In the genomic region with DNA sequence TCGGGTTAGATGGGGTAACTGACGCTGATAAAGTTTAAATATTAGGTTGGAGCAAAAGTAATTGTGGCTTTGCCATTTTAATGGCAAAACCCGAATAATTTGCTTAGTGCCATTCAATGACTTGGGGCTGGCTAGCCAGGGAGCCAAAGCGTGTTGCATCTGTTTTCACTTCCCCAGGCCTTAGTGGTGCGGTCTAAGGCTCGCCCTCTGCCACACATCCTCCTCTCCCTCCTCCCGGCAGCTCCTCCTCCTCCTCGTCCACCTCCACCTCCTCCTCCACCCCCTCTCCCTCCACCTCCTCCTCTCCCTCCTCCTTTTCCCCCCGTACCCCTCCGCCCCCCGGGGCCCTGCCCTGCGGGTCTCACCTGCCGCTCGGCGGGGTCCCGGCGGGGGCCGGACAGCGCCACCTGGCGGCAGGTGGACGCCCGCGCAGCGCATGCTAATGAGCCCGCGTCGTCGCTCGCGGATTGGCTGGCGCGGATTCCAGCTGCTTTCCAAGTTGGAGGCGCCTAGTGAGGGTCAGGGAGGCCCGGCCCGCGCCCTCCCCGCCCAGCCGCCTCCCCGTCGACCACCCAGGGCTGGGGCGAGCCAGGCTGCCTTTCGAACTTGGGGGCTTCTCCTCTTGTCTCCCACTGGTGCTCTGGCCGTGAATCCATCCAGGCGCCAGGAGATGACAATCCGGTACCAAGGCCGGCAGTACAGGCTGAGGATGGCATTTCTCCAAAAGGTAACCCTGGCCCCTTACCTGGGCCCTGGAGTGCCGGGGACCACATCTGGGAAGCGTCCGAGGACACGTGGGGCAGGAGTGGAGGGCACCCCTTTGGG, we compare ENCODE assay signal across 8 cellular contexts. TPM values are rescaled to one million over a fixed set of nuclear protein-coding genes. Genes with fewer than 3 reads are reported as not detected.
DNase-seq lines count a peak whose midpoint lies in the region; ATAC-seq and TF ChIP-seq lines count a peak whose summit lies in the region.

No MANE protein-coding gene starts in this region.

- peaks cover 13% of the 10 kb centered on the region for H3K27me3 Mint-ChIP-seq in neural progenitor cell (ENCODE audit: insufficient read depth, low read depth)

- DNase-seq in Daoy (ENCODE audit: low read depth) = peak; percentile 88
- DNase-seq in Kasumi-1 (lab: John Stamatoyannopoulos, UW) = peak; percentile 89 to 90
- peak; percentile 76 for DNase-seq in RWPE2 (ENCODE audit: low spot score)
- DNase-seq in activated T-helper 9 cell treated with anti-CD3 and anti-CD28 coated beads, Interleukin-2, amount 50 U/mL, for 16 hours (ENCODE audit: low read depth) = peak; percentile 76
- peak in 1 of 2 donors; percentile 85 for DNase-seq in foreskin fibroblast
- peak; percentile 92 for DNase-seq in neural progenitor cell (ENCODE audit: low spot score)
- peak; percentile 49 for DNase-seq in stromal cell of bone marrow (ENCODE audit: low read depth)

- no peaks in the 10 kb centered on the region for H3K9me3 Mint-ChIP-seq in neural progenitor cell

- peak overlapping the region; percentile 77 for H3K4me3 Mint-ChIP-seq in neural progenitor cell

- peak overlapping the region; percentile 30 for H3K27ac ChIP-seq in RWPE2 (ENCODE audit: poor library complexity, severe bottlenecking)
- H3K27ac ChIP-seq in neural progenitor cell = no peak overlapping the region

- H3K4me3 ChIP-seq in RWPE2 (ENCODE audit: severe bottlenecking) (peak overlapping the region; percentile 36), foreskin fibroblast (ENCODE audit: low read depth in 1 of 2, low read length in 2 of 2) (peak overlapping the region; percentile 48 to 61), neural progenitor cell (peak overlapping the region; percentile 49)

- peaks cover 4% of the 10 kb centered on the region for H3F3A ChIP-seq in neural progenitor cell (ENCODE audit: low read depth)

- peak overlapping the region; percentile 78 for H3K4me2 ChIP-seq in neural progenitor cell

- no peaks in the 10 kb centered on the region for H4K20me1 ChIP-seq in neural progenitor cell (ENCODE audit: low read depth)

- H3K36me3 ChIP-seq in RWPE2 (ENCODE audit: low read depth) (no peaks in the 10 kb centered on the region), neural progenitor cell (no peaks in the 10 kb centered on the region)

- H3K9me3 ChIP-seq in RWPE2 (ENCODE audit: severe bottlenecking) (no peaks in the 10 kb centered on the region), neural progenitor cell (ENCODE audit: low read depth) (no peaks in the 10 kb centered on the region)

- ATAC-seq in GM21825 (IDR thresholded peaks at IDR 0.05; ENCODE audit: unreplicated experiment) (peak; percentile 63), RWPE2 (ENCODE audit: low read depth) (peak; percentile 86)

- H3K27ac Mint-ChIP-seq in neural progenitor cell = no peak overlapping the region

- no peaks in the 10 kb centered on the region for H3K27me3 ChIP-seq in RWPE2 (ENCODE audit: insufficient read depth, poor library complexity, severe bottlenecking)
- no peaks in the 10 kb centered on the region for H3K27me3 ChIP-seq in neural progenitor cell

- no peaks in the 10 kb centered on the region for H3K36me3 Mint-ChIP-seq in neural progenitor cell

- H3K4me1 Mint-ChIP-seq in neural progenitor cell = peaks cover 26% of the 10 kb centered on the region

- peak; percentile 99 for TF ChIP-seq CTCF in RWPE2 (IDR thresholded peaks at IDR 0.05; ENCODE audit: poor library complexity, severe bottlenecking)
- peak; percentile 82 for TF ChIP-seq CTCF in foreskin fibroblast (IDR thresholded peaks at IDR 0.05; ENCODE audit: low read depth, low read length)
- TF ChIP-seq CTCF in neural progenitor cell (IDR thresholded peaks at IDR 0.05) = peak; percentile 85

- no peaks in the 10 kb centered on the region for H3K79me2 ChIP-seq in neural progenitor cell (ENCODE audit: low read depth)

- H3K9ac ChIP-seq in neural progenitor cell = no peak overlapping the region

- H3K4me1 ChIP-seq in RWPE2 (ENCODE audit: insufficient read depth, poor library complexity, severe bottlenecking) (peaks cover 17% of the 10 kb centered on the region), neural progenitor cell (no peaks in the 10 kb centered on the region)

- peak overlapping the region; percentile 59 for H2AFZ ChIP-seq in neural progenitor cell (replicated peaks)

RNA-seq across cellular contexts. Expression of a gene that starts 36.6 kb away (rescaled TPM):
- 0.24 and 1.1 TPM in 2 replicates for total RNA-seq in Daoy (2014; rRNA removed; shearing (Covaris generic))
- total RNA-seq in neural progenitor cell (ENCODE audit: low replicate concordance) = 3.6 and 7.9 TPM in 2 replicates

RNA-seq across cellular contexts. Expression of a gene that starts 44.0 kb away (rescaled TPM):
- 41.9 and 43.5 TPM in 2 replicates for total RNA-seq in Daoy (2014; rRNA removed; shearing (Covaris generic))
- total RNA-seq in neural progenitor cell (ENCODE audit: low replicate concordance) = 51.7 and 73.8 TPM in 2 replicates
